Comparison of ENCODE assay signal across 9 cellular contexts in genomic region chr9:127970401-127971313, GRCh38.
DNase-seq lines count a peak whose midpoint lies in the region; ATAC-seq and TF ChIP-seq lines count a peak whose summit lies in the region.
"Had no signal": no experiment of that assay in that cellular context is flagged by ENCODE, and none has a peak within 500 bp of the region (broad histone marks: within the 10 kb centered on the region; RNA-seq: fewer than 3 reads in every experiment).

No MANE protein-coding gene starts in this region.

- no peaks in the 10 kb centered on the region for H3K9me3 ChIP-seq in MM.1S (replicated peaks; ENCODE audit: insufficient read depth, low read length)
- no peaks in the 10 kb centered on the region for H3K9me3 ChIP-seq in effector memory CD4-positive, alpha-beta T cell (ENCODE audit: control insufficient read depth, low read length)

- peaks cover 85% of the 10 kb centered on the region for H3K79me2 ChIP-seq in MM.1S (ENCODE audit: low read length)

- H3K9me2 ChIP-seq in MM.1S (replicated peaks; ENCODE audit: insufficient read depth, low read length): no peaks in the 10 kb centered on the region

- no peaks in the 10 kb centered on the region for H3K27me3 ChIP-seq in MM.1S (replicated peaks; ENCODE audit: insufficient read depth, low read length)
- H3K27me3 ChIP-seq in effector memory CD4-positive, alpha-beta T cell (replicated peaks; ENCODE audit: control insufficient read depth, insufficient read depth, low read length, poor library complexity, severe bottlenecking): no peaks in the 10 kb centered on the region

- H3K4me1 ChIP-seq in MM.1S (ENCODE audit: low read length): peaks cover 64% of the 10 kb centered on the region
- peaks cover 97% of the 10 kb centered on the region for H3K4me1 ChIP-seq in effector memory CD4-positive, alpha-beta T cell (ENCODE audit: control insufficient read depth, insufficient read depth, low read length, poor library complexity, severe bottlenecking)

- H3K27ac ChIP-seq in MM.1S (ENCODE audit: low read length): peak overlapping the region; percentile 99
- peak overlapping the region; percentile 90 for H3K27ac ChIP-seq in effector memory CD4-positive, alpha-beta T cell (ENCODE audit: insufficient read depth, low read length, poor library complexity, severe bottlenecking)

- no peak for TF ChIP-seq CTCF in GM13976 (IDR thresholded peaks at IDR 0.05; ENCODE audit: borderline replicate concordance, control extremely low read depth, extremely low read depth, insufficient read depth, missing control alignments)
- peak; percentile 6; the same call in 1 of the 2 replicates for TF ChIP-seq CTCF in MM.1S (IDR thresholded peaks at IDR 0.05; ENCODE audit: low read length)

- peaks cover 41% of the 10 kb centered on the region for H3F3A ChIP-seq in MM.1S (ENCODE audit: insufficient read depth, low read length)

- H3K4me2 ChIP-seq in MM.1S (ENCODE audit: low read depth, low read length): peak overlapping the region; percentile 93

- H3K9ac ChIP-seq in MM.1S (ENCODE audit: low read length): peak overlapping the region; percentile 78

- peak overlapping the region; percentile 58 for H3K4me3 ChIP-seq in MM.1S (ENCODE audit: low read length)
- peak overlapping the region; percentile 47 for H3K4me3 ChIP-seq in effector memory CD4-positive, alpha-beta T cell (ENCODE audit: insufficient read depth, low read depth, low read length, poor library complexity, severe bottlenecking)
- H3K4me3 ChIP-seq: lung had no signal

- peak; percentile 72 for ATAC-seq in GM21825 (IDR thresholded peaks at IDR 0.05; ENCODE audit: unreplicated experiment)

- H3K36me3 ChIP-seq in MM.1S (replicated peaks; ENCODE audit: insufficient read depth, low read length): no peaks in the 10 kb centered on the region
- peaks cover 7% of the 10 kb centered on the region for H3K36me3 ChIP-seq in effector memory CD4-positive, alpha-beta T cell (ENCODE audit: control insufficient read depth, insufficient read depth, low read length)

- H2AFZ ChIP-seq in MM.1S (ENCODE audit: low read length): 0 out of 2 replicates have a peak overlapping the region, but pooled peaks have one; percentile 32

- DNase-seq in GM13976 (ENCODE audit: low spot score) (peak; percentile 94), MM.1S (peak; percentile 94), HPDE6-E6E7 (ENCODE audit: extremely low spot score) (no peak), RKO (ENCODE audit: low spot score) (no peak)
- peak; percentile 63 for DNase-seq in activated CD4-positive, CD25-positive, alpha-beta regulatory T cell treated with anti-CD3 and anti-CD28 coated beads, Interleukin-2, amount 50 U/mL, for 72 hours
- peak; percentile 45 to 59 (median 49) for DNase-seq in effector memory CD4-positive, alpha-beta T cell
- DNase-seq in stimulated activated CD4-positive, alpha-beta T cell treated with anti-CD3 and anti-CD28 coated beads, Interleukin-4, amount 100 ng/mL, for 1 hour: peak; percentile 58

- in situ Hi-C loops in GM13976 (cut with MboI; ENCODE audit: low sequenced_read_pairs, unreplicated experiment): no loop called here

- H4K20me1 ChIP-seq in MM.1S (ENCODE audit: insufficient read depth, low read length): no peaks in the 10 kb centered on the region

Comparison
In these comparisons a context has a peak if more than half of its experiments do, and no peak if none do; other contexts are left out.
1. DNase-seq: peak in GM13976 (single experiment), MM.1S (single experiment), activated CD4-positive, CD25-positive, alpha-beta regulatory T cell treated with anti-CD3 and anti-CD28 coated beads, Interleukin-2, amount 50 U/mL, for 72 hours (single experiment), effector memory CD4-positive, alpha-beta T cell (3 of 3) and stimulated activated CD4-positive, alpha-beta T cell treated with anti-CD3 and anti-CD28 coated beads, Interleukin-4, amount 100 ng/mL, for 1 hour (single experiment); none in HPDE6-E6E7 (single experiment) and RKO (single experiment).